2 cellular contexts compared by ENCODE assay signal in genomic region chr2:191866195-191866594, GRCh38.
TF ChIP-seq lines count a peak whose summit lies in the region.

No MANE protein-coding gene starts in this region.

TF ChIP-seq in GM23338, 12 proteins besides CTCF, POLR2A, EP300 and RAD21 (continued from another document):
- TF ChIP-seq REST (IDR thresholded peaks at IDR 0.05; ENCODE audit: unreplicated experiment) (no peak), STAT1 (IDR thresholded peaks at IDR 0.05; ENCODE audit: unreplicated experiment) (no peak), NANOG (IDR thresholded peaks at IDR 0.05; ENCODE audit: borderline replicate concordance) (no peak), EZH2phosphoT487 (IDR thresholded peaks at IDR 0.05; ENCODE audit: unreplicated experiment) (no peak), JUNB (IDR thresholded peaks at IDR 0.05; ENCODE audit: unreplicated experiment) (no peak), ZNF331 (CRISPR knock-in tag; IDR thresholded peaks at IDR 0.05; ENCODE audit: low read depth) (no peak), ZNF462 (CRISPR knock-in tag; IDR thresholded peaks at IDR 0.05) (no peak)
TF ChIP-seq in GM23338: peak in this region for 0.

TF ChIP-seq in liver, 16 proteins besides CTCF, POLR2A, EP300 and RAD21 (continued from another document):
- TF ChIP-seq REST (IDR thresholded peaks at IDR 0.05) (no peak), SP1 (IDR thresholded peaks at IDR 0.05) (no peak), ATF3 (IDR thresholded peaks at IDR 0.05) (no peak), GABPA (IDR thresholded peaks at IDR 0.05 in 1 of 2, conservative IDR thresholded peaks at IDR 0.05 in 1 of 2) (no peak), EGR1 (IDR thresholded peaks at IDR 0.05; ENCODE audit: low read depth in 2 of 2) (no peak), MAX (IDR thresholded peaks at IDR 0.05) (no peak)
